In genomic region chr19:48751835-48752510, GRCh38 we compare ENCODE assay signal across 8 cellular contexts. TPM values are rescaled to one million over a fixed set of nuclear protein-coding genes. Genes with fewer than 3 reads are reported as not detected.
A peak's percentile ranks its signal among the peaks of the same experiment; 100 is the strongest.
DNase-seq lines count a peak whose midpoint lies in the region; TF ChIP-seq lines count a peak whose summit lies in the region.

No MANE protein-coding gene starts in this region.

- CTCF ChIA-PET in CD8-positive, alpha-beta memory T cell (lab: Charles Lee): interaction anchor here (0.8 kb wide), 1 partner anchor 76 kb away, joined by 3 read pairs; no protein-coding TSS in a partner anchor

- H3K4me3 ChIP-seq in CD8-positive, alpha-beta memory T cell (ENCODE audit: low read length): peak overlapping the region; percentile 12
- peak overlapping the region; percentile 46 for H3K4me3 ChIP-seq in NT2/D1 (ENCODE audit: insufficient read length, low read depth)
- peak overlapping the region; percentile 48 for H3K4me3 ChIP-seq in endocrine pancreas (ENCODE audit: control insufficient read depth, insufficient read depth, low read length)
- H3K4me3 ChIP-seq in osteoblast (ENCODE audit: insufficient read depth, low read length): no peak overlapping the region

- no peak overlapping the region for H2AFZ ChIP-seq in osteoblast (ENCODE audit: low read length)

- TF ChIP-seq CTCF in osteoblast (IDR thresholded peaks at IDR 0.05; ENCODE audit: extremely low read depth, low read depth, low read length): no peak

- H3K79me2 ChIP-seq in osteoblast (ENCODE audit: insufficient read depth, low read length): no peaks in the 10 kb centered on the region

- no peaks in the 10 kb centered on the region for H3K9me3 Mint-ChIP-seq in CD8-positive, alpha-beta memory T cell

- H3K4me2 ChIP-seq in osteoblast (ENCODE audit: insufficient read depth, low read length): no peak overlapping the region

- no peak overlapping the region for H3K27ac ChIP-seq in CD8-positive, alpha-beta memory T cell (ENCODE audit: low read depth, low read length)
- no peak overlapping the region for H3K27ac ChIP-seq in osteoblast (ENCODE audit: low read depth, low read length)

- peak overlapping the region; percentile 58 to 84 (median 77) for H3K4me3 Mint-ChIP-seq in CD8-positive, alpha-beta memory T cell

- H3K9ac ChIP-seq in NT2/D1 (ENCODE audit: insufficient read length, low read depth) (peak overlapping the region; percentile 52), endocrine pancreas (ENCODE audit: control insufficient read depth, insufficient read depth, low read length) (peak overlapping the region; percentile 75)

- H3K4me1 ChIP-seq in CD8-positive, alpha-beta memory T cell (ENCODE audit: insufficient read depth, low read length): peaks cover 16% of the 10 kb centered on the region
- H3K4me1 ChIP-seq in NT2/D1 (ENCODE audit: insufficient read depth, insufficient read length) (peaks cover 10% of the 10 kb centered on the region), endocrine pancreas (ENCODE audit: control insufficient read depth, insufficient read depth, low read length) (no peaks in the 10 kb centered on the region), osteoblast (ENCODE audit: insufficient read depth, low read length) (no peaks in the 10 kb centered on the region)

- peaks cover 17 to 22% (median 19%) of the 10 kb centered on the region in 3 donors for H3K4me1 Mint-ChIP-seq in CD8-positive, alpha-beta memory T cell

- H3K9me3 ChIP-seq in CD8-positive, alpha-beta memory T cell (ENCODE audit: low read length): no peaks in the 10 kb centered on the region
- no peaks in the 10 kb centered on the region for H3K9me3 ChIP-seq in NT2/D1 (ENCODE audit: insufficient read depth, low read length)
- no peaks in the 10 kb centered on the region for H3K9me3 ChIP-seq in endocrine pancreas (ENCODE audit: control insufficient read depth, low read length)
- H3K9me3 ChIP-seq in osteoblast (ENCODE audit: low read depth, low read length): no peaks in the 10 kb centered on the region

- no peaks in the 10 kb centered on the region for H3K27me3 ChIP-seq in CD8-positive, alpha-beta memory T cell (ENCODE audit: insufficient read depth, low read length, poor library complexity, severe bottlenecking)
- no peaks in the 10 kb centered on the region for H3K27me3 ChIP-seq in NT2/D1 (ENCODE audit: insufficient read depth, insufficient read length)
- H3K27me3 ChIP-seq in endocrine pancreas (ENCODE audit: control insufficient read depth, insufficient read depth, low read length): no peaks in the 10 kb centered on the region
- peaks cover 40% of the 10 kb centered on the region for H3K27me3 ChIP-seq in osteoblast (ENCODE audit: insufficient read depth, low read length)

- POLR2A ChIA-PET in CD8-positive, alpha-beta memory T cell (lab: Charles Lee): interaction anchor here (0.6 kb wide), 1 partner anchor 1341 kb away, joined by 3 read pairs; no protein-coding TSS in a partner anchor

- H3K36me3 ChIP-seq in CD8-positive, alpha-beta memory T cell (ENCODE audit: insufficient read depth, low read length): no peaks in the 10 kb centered on the region
- H3K36me3 ChIP-seq in NT2/D1 (ENCODE audit: insufficient read depth, insufficient read length, low read length): peaks cover 8% of the 10 kb centered on the region
- no peaks in the 10 kb centered on the region for H3K36me3 ChIP-seq in endocrine pancreas (ENCODE audit: control insufficient read depth, insufficient read depth, low read length)
- no peaks in the 10 kb centered on the region for H3K36me3 ChIP-seq in osteoblast (ENCODE audit: insufficient read depth, low read length)

- H3K27me3 Mint-ChIP-seq in CD8-positive, alpha-beta memory T cell: peaks cover 26 to 38% of the 10 kb centered on the region in 2 donors

- H4K20me1 ChIP-seq in osteoblast (ENCODE audit: insufficient read depth, low read length): no peaks in the 10 kb centered on the region

- peak overlapping the region in 3 of 8 donors; percentile 14 to 32 (median 30) for H3K27ac Mint-ChIP-seq in CD8-positive, alpha-beta memory T cell

- H3K36me3 Mint-ChIP-seq in CD8-positive, alpha-beta memory T cell: no peaks in the 10 kb centered on the region

- no peak for DNase-seq in CD8-positive, alpha-beta memory T cell
- DNase-seq in NT2/D1 (ENCODE audit: low read depth, low spot score): no peak
- DNase-seq in osteoblast (ENCODE audit: insufficient read length, low spot score, missing footprints): peak; percentile 73
- DNase-seq in cerebellar nuclear complex (lab: John Stamatoyannopoulos, UW): no peak
- no peak for DNase-seq in SHP77 (lab: John Stamatoyannopoulos, UW)
- DNase-seq in activated CD8-positive, alpha-beta memory T cell treated with anti-CD3 and anti-CD28 coated beads, Interleukin-2, amount 50 U/mL, for 4 hours: no peak
- DNase-seq in NCI-H1092 (lab: John Stamatoyannopoulos, UW): no peak

RNA-seq across cellular contexts. Expression of gene FUT1, which starts 0.5 kb away (rescaled TPM):
- total RNA-seq in CD8-positive, alpha-beta memory T cell: under 1 TPM; 0.09 TPM
- polyA plus RNA-seq in CD8-positive, alpha-beta memory T cell: not detected
- under 0.01 TPM in 1 of 2 replicates, not detected in the other for total RNA-seq in osteoblast

RNA-seq across cellular contexts. Expression of gene FGF21, which starts 3.4 kb away (rescaled TPM):
- not detected for total RNA-seq in CD8-positive, alpha-beta memory T cell
- not detected for polyA plus RNA-seq in CD8-positive, alpha-beta memory T cell
- not detected in 2 replicates for total RNA-seq in osteoblast

RNA-seq across cellular contexts. Expression of gene IZUMO1, which starts 5.3 kb away (rescaled TPM):
- total RNA-seq in CD8-positive, alpha-beta memory T cell: not detected
- not detected for polyA plus RNA-seq in CD8-positive, alpha-beta memory T cell
- total RNA-seq in osteoblast: not detected in 2 replicates

RNA-seq across cellular contexts. Expression of gene RASIP1, which starts 11.6 kb away (rescaled TPM):
- under 1 TPM; 0.20 to 0.22 TPM for total RNA-seq in CD8-positive, alpha-beta memory T cell
- polyA plus RNA-seq in CD8-positive, alpha-beta memory T cell: 0.09 TPM
- total RNA-seq in osteoblast: 2.1 and 3.6 TPM in 2 replicates

RNA-seq across cellular contexts. Expression of gene MAMSTR, which starts 32.4 kb away (rescaled TPM):
- total RNA-seq in CD8-positive, alpha-beta memory T cell: under 1 TPM; 0.68 to 0.69 TPM
- polyA plus RNA-seq in CD8-positive, alpha-beta memory T cell: 0.40 TPM
- total RNA-seq in osteoblast: 0.36 and 0.59 TPM in 2 replicates
